In the genomic region with DNA sequence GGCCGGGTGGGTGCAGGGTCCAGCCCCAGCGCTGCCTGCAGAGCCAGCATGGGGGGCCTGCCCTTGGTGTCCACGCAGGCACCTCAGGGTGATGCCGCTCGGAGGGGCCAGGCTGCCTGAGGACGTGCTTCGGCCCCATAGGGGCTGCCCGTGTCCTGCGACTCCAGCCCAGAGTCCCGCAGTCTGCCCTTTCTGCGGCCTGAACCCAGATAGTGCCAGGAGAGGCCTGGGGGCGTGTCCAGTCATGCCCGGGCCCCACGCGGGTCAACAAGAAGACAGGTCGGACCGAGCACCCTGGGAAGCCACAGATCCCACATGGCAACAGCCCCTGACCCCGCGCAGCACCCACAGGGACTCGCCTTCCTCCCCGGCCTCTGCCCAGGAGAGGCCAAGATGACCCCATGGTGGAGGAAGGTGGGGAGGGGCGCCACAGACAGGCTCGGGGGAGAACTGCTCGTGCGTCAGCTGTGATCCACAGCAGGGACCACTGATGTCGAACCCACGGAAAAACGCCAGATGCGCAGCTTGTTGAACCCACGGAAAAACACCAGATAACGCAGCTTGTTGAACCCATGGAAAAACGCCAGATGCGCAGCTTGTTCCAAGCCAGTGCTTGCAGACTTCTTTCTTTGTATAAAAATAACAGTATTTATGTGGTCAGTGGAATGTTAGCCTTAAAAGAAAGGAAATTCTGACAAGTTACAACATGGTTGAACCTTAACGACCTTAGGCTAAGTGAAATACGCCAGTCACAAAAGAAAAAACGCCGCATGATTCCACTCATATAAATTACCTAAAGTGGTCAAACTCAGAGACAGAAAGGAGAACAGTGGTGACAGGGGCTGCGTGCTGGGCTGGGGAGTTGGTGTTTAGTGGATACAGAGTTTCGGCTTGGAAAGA, we compare ENCODE assay signal across 17 cellular contexts. TPM values are rescaled to one million over a fixed set of nuclear protein-coding genes. Genes with fewer than 3 reads are reported as not detected.
DNase-seq lines count a peak whose midpoint lies in the region; ATAC-seq, FAIRE-seq and TF ChIP-seq lines count a peak whose summit lies in the region.
"Had no signal": no experiment of that assay in that cellular context is flagged by ENCODE, and none has a peak within 500 bp of the region (broad histone marks: within the 10 kb centered on the region; RNA-seq: fewer than 3 reads in every experiment).

No MANE protein-coding gene starts in this region.

- H3K27ac ChIP-seq in IMR-90 (ENCODE audit: insufficient read depth, low read length) (no peak overlapping the region), H1 (ENCODE audit: low read depth, low read length) (no peak overlapping the region), temporal lobe (ENCODE audit: low read depth, low read length) (peak overlapping the region; percentile 57)
- H3K27ac ChIP-seq: neutrophil, skin epidermis had no signal

- H2AFZ ChIP-seq in IMR-90 (replicated peaks; ENCODE audit: low read length, poor library complexity) (no peak overlapping the region), H1 (ENCODE audit: low read length) (no peak overlapping the region)

- H3K4ac ChIP-seq in IMR-90 (ENCODE audit: low read depth, low read length) (no peak overlapping the region), H1 (replicated peaks; ENCODE audit: insufficient read length, low read depth, low read length) (no peak overlapping the region)

- H4K5ac ChIP-seq in IMR-90 (ENCODE audit: low read depth, low read length): no peak overlapping the region
- no peak overlapping the region for H4K5ac ChIP-seq in H1 (ENCODE audit: insufficient read length, low read depth, low read length)

- H3K79me1 ChIP-seq in IMR-90 (ENCODE audit: low read depth in 1 of 2, low read length in 2 of 2): peaks cover 13 to 82% of the 10 kb centered on the region in 2 experiments
- H3K79me1 ChIP-seq in H1 (ENCODE audit: low read depth, low read length): peaks cover 11% of the 10 kb centered on the region

- TF ChIP-seq POLR2A in IMR-90 (IDR thresholded peaks at IDR 0.05; ENCODE audit: low read depth, low read length) (no peak), H1 (IDR thresholded peaks at IDR 0.05; ENCODE audit: control extremely low read depth in 1 of 2, low read depth in 2 of 2, low read length in 2 of 2) (no peak)

- dilution Hi-C loops in IMR-90 (cut with HindIII; ENCODE audit: low sequenced_read_pairs, unreplicated experiment): no loop called here

- no peak overlapping the region for H3K56ac ChIP-seq in IMR-90 (ENCODE audit: extremely low read depth, insufficient read depth, low read length)
- no peak overlapping the region for H3K56ac ChIP-seq in H1 (replicated peaks; ENCODE audit: insufficient read length, low read depth, low read length)

- H3K14ac ChIP-seq in IMR-90 (replicated peaks; ENCODE audit: low read depth, low read length): no peak overlapping the region
- H3K14ac ChIP-seq in H1 (ENCODE audit: insufficient read length): no peak overlapping the region

- H2BK120ac ChIP-seq in IMR-90 (ENCODE audit: low read depth, low read length): no peak overlapping the region
- no peak overlapping the region for H2BK120ac ChIP-seq in H1 (replicated peaks; ENCODE audit: low read depth, low read length)

- H3K23me2 ChIP-seq in H1 (ENCODE audit: low read depth, low read length): no peaks in the 10 kb centered on the region

- H3K36me3 ChIP-seq in IMR-90 (ENCODE audit: control insufficient read depth, insufficient read depth, low read length) (no peaks in the 10 kb centered on the region; the same call in 1 of the 2 replicates), H1 (ENCODE audit: control insufficient read depth in 2 of 4, insufficient read depth in 4 of 4, low read length in 3 of 4) (no peaks in the 10 kb centered on the region)
- H3K36me3 ChIP-seq: neutrophil had no signal

- TF ChIP-seq CTCF in IMR-90 (conservative IDR thresholded peaks at IDR 0.05; ENCODE audit: low read depth, low read length) (no peak), H1 (IDR thresholded peaks at IDR 0.05; ENCODE audit: control extremely low read depth in 1 of 3, insufficient read depth in 1 of 3, low read depth in 1 of 3, low read length in 3 of 3) (no peak), nephron (IDR thresholded peaks at IDR 0.05; ENCODE audit: unreplicated experiment in 3 of 3) (no peak)

- H2BK20ac ChIP-seq in IMR-90 (ENCODE audit: low read depth, low read length): no peak overlapping the region
- no peak overlapping the region for H2BK20ac ChIP-seq in H1 (ENCODE audit: low read length)

- no peak overlapping the region for H3K23ac ChIP-seq in IMR-90 (ENCODE audit: low read depth, low read length)
- no peak overlapping the region for H3K23ac ChIP-seq in H1 (ENCODE audit: insufficient read length)

- no peak for TF ChIP-seq EP300 in H1 (IDR thresholded peaks at IDR 0.05; ENCODE audit: borderline replicate concordance in 1 of 2, low read depth in 2 of 2, low read length in 2 of 2)

- DNase-seq in IMR-90 (no peak), H1 (ENCODE audit: low read depth in 1 of 2, low spot score in 2 of 2) (no peak), left lobe of liver (ENCODE audit: low spot score) (no peak), dermis blood vessel endothelial cell (no peak)
- no peak for DNase-seq in activated CD4-positive, alpha-beta memory T cell treated with anti-CD3 and anti-CD28 coated beads for 36 hours
- DNase-seq in stimulated activated CD4-positive, alpha-beta T cell treated with anti-CD3 and anti-CD28 coated beads, Interleukin-12 subunit alpha, Interleukin-12 subunit beta, amount 100 ng/mL, for 4 hours: no peak
- DNase-seq: activated CD4-positive, alpha-beta memory T cell treated with anti-CD3 and anti-CD28 coated beads, Interleukin-2, amount 10 ng/mL, durations not matched to agents 7 days and 5 days; AML-193; amniotic stem cell; NCI-H1092; NCI-H69 had no signal

- H4K91ac ChIP-seq in IMR-90 (ENCODE audit: insufficient read depth, low read depth, low read length) (no peak overlapping the region), H1 (replicated peaks; ENCODE audit: insufficient read length, low read length) (peak overlapping the region; percentile 31)

- H3K9ac ChIP-seq in IMR-90 (ENCODE audit: low read depth, low read length) (no peak overlapping the region), H1 (replicated peaks in 1 of 4; ENCODE audit: extremely low read depth in 1 of 4, low read depth in 3 of 4, low read length in 3 of 4) (no peak overlapping the region)

- H3K4me3 ChIP-seq in IMR-90 (ENCODE audit: insufficient read depth, low read depth, low read length): no peak overlapping the region
- H3K4me3 ChIP-seq in H1 (ENCODE audit: extremely low read depth in 1 of 4, insufficient read depth in 2 of 4, low read depth in 3 of 4, low read length in 4 of 4): no peak overlapping the region
- H3K4me3 ChIP-seq: skin epidermis had no signal

- H3K18ac ChIP-seq in IMR-90 (ENCODE audit: low read depth, low read length) (no peak overlapping the region), H1 (ENCODE audit: extremely low read depth, low read length) (no peak overlapping the region)

- peaks cover 15% of the 10 kb centered on the region; the same call in 1 of the 2 replicates for H3K9me1 ChIP-seq in IMR-90 (ENCODE audit: insufficient read depth, low read length)

- H2AK9ac ChIP-seq in IMR-90 (replicated peaks; ENCODE audit: low read depth, low read length, poor library complexity): peak overlapping the region; percentile 37

- no peak for FAIRE-seq in H1 (lab: Jason Lieb, UNC)

- no peak for TF ChIP-seq RAD21 in IMR-90 (IDR thresholded peaks at IDR 0.05; ENCODE audit: low read length)
- peak in 1 of 2 experiments; percentile 5; a peak in 1 of 4 replicates for TF ChIP-seq RAD21 in H1 (IDR thresholded peaks at IDR 0.05 in 1 of 2, conservative IDR thresholded peaks at IDR 0.05 in 1 of 2; ENCODE audit: low read depth in 2 of 2, low read length in 2 of 2)

- peaks cover 48% of the 10 kb centered on the region for H3K4me1 Mint-ChIP-seq in nephron
- H3K4me1 Mint-ChIP-seq in activated CD4-positive, alpha-beta memory T cell treated with anti-CD3 and anti-CD28 coated beads for 36 hours (ENCODE audit: low read depth): peaks cover 13% of the 10 kb centered on the region

- CTCF ChIA-PET in IMR-90 (lab: Yijun Ruan, JAX) (no interaction called here), H1 (lab: Charles Lee; ENCODE audit: partially characterized antibody) (interaction anchor here (0.7 kb wide), 1 partner anchor 132 kb away, joined by 3 read pairs; no protein-coding TSS in a partner anchor)
- CTCF ChIA-PET in activated CD4-positive, alpha-beta memory T cell treated with anti-CD3 and anti-CD28 coated beads for 36 hours (lab: Charles Lee): no interaction called here

- no peak overlapping the region for H2AK5ac ChIP-seq in IMR-90 (ENCODE audit: low read depth, low read length)
- no peak overlapping the region for H2AK5ac ChIP-seq in H1 (ENCODE audit: low read depth, low read length)

- peaks cover 90% of the 10 kb centered on the region for H4K20me1 ChIP-seq in IMR-90 (ENCODE audit: insufficient read depth, low read length)
- H4K20me1 ChIP-seq in H1 (replicated peaks in 1 of 2; ENCODE audit: control insufficient read depth in 1 of 2, insufficient read depth in 2 of 2, low read length in 2 of 2): peaks cover 36 to 52% of the 10 kb centered on the region in 2 experiments

- H3K9me3 ChIP-seq in IMR-90 (ENCODE audit: control insufficient read depth, insufficient read depth, low read length) (no peaks in the 10 kb centered on the region), H1 (ENCODE audit: insufficient read depth in 2 of 2, low read depth in 1 of 2, low read length in 1 of 2) (no peaks in the 10 kb centered on the region; a peak in 1 of 4 replicates)
- H3K9me3 ChIP-seq: neutrophil had no signal

- H2BK5ac ChIP-seq in IMR-90 (ENCODE audit: low read depth, low read length, poor library complexity, severe bottlenecking) (no peak overlapping the region), H1 (ENCODE audit: low read depth, low read length) (peak overlapping the region; percentile 9; the same call in 1 of the 2 replicates)

- ATAC-seq in IMR-90 (ENCODE audit: low read depth): no peak
- no peak for ATAC-seq in left lobe of liver
- ATAC-seq: activated T-helper 17 cell treated with anti-CD3 and anti-CD28 coated beads, Interleukin-2, amount 50 U/mL, for 72 hours; stimulated activated memory B cell treated with anti-CD40 and anti-IgM and Interleukin-4, amounts not matched to agents 10 μg/mL and 1 μg/mL and 100 μg/mL, for 72 hours had no signal

- H3K27me3 Mint-ChIP-seq in nephron (ENCODE audit: low read depth): no peaks in the 10 kb centered on the region
- peaks cover 3% of the 10 kb centered on the region for H3K27me3 Mint-ChIP-seq in activated CD4-positive, alpha-beta memory T cell treated with anti-CD3 and anti-CD28 coated beads for 36 hours
- H3K27me3 Mint-ChIP-seq: activated CD4-positive, alpha-beta memory T cell treated with anti-CD3 and anti-CD28 coated beads, Interleukin-2, amount 10 ng/mL, durations not matched to agents 7 days and 5 days; activated T-helper 17 cell treated with anti-CD3 and anti-CD28 coated beads, Interleukin-2, amount 50 U/mL, for 72 hours; stimulated activated memory B cell treated with anti-CD40 and anti-IgM and Interleukin-4, amounts not matched to agents 10 μg/mL and 1 μg/mL and 100 μg/mL, for 72 hours had no signal

- no peak overlapping the region for H3K4me2 ChIP-seq in IMR-90 (ENCODE audit: low read depth, low read length)
- no peak overlapping the region for H3K4me2 ChIP-seq in H1 (ENCODE audit: insufficient read depth in 1 of 2, low read depth in 2 of 2, low read length in 2 of 2)

- H3K27me3 ChIP-seq in IMR-90 (ENCODE audit: control insufficient read depth, insufficient read depth, low read length) (no peaks in the 10 kb centered on the region), H1 (replicated peaks in 1 of 4; ENCODE audit: control insufficient read depth in 3 of 4, extremely low read depth in 1 of 4, insufficient read depth in 3 of 4, low read length in 3 of 4) (peaks cover 8 to 46% (median 24%) of the 10 kb centered on the region in 4 experiments)
- H3K27me3 ChIP-seq: neutrophil had no signal

- POLR2A ChIA-PET in IMR-90 (lab: Charles Lee; ENCODE audit: unreplicated experiment) (no interaction called here), H1 (lab: Charles Lee; ENCODE audit: partially characterized antibody) (interaction anchor here (0.6 kb wide), 1 partner anchor 15 kb away, joined by 3 read pairs; no protein-coding TSS in a partner anchor)
- POLR2A ChIA-PET in activated CD4-positive, alpha-beta memory T cell treated with anti-CD3 and anti-CD28 coated beads for 36 hours (lab: Charles Lee): no interaction called here

- H3K4me1 ChIP-seq in IMR-90 (ENCODE audit: control insufficient read depth, insufficient read depth, low read length) (peaks cover 22% of the 10 kb centered on the region), H1 (replicated peaks in 1 of 4; ENCODE audit: control insufficient read depth in 3 of 4, insufficient read depth in 4 of 4, low read length in 3 of 4) (peaks cover 3 to 14% (median 6%) of the 10 kb centered on the region in 4 experiments; a peak in 6 of 7 replicates)

- H2BK15ac ChIP-seq in IMR-90 (ENCODE audit: low read depth, low read length) (no peak overlapping the region), H1 (ENCODE audit: low read length) (no peak overlapping the region)

- intact Hi-C loops in IMR-90 (cut with micrococcal nuclease): no loop called here
- intact Hi-C loops in activated CD4-positive, alpha-beta memory T cell treated with anti-CD3 and anti-CD28 coated beads for 36 hours (cut with micrococcal nuclease): no loop called here

- H3K36me3 Mint-ChIP-seq in nephron (ENCODE audit: low read depth): no peaks in the 10 kb centered on the region
- no peaks in the 10 kb centered on the region for H3K36me3 Mint-ChIP-seq in activated CD4-positive, alpha-beta memory T cell treated with anti-CD3 and anti-CD28 coated beads for 36 hours

- in situ Hi-C loops in IMR-90 (cut with MboI; ENCODE audit: low sequenced_read_pairs): no loop called here

- H4K8ac ChIP-seq in IMR-90 (ENCODE audit: low read depth in 2 of 2, low read length in 2 of 2): no peak overlapping the region
- H4K8ac ChIP-seq in H1 (ENCODE audit: extremely low read depth, insufficient read depth, low read length): no peak overlapping the region

- H3K27ac Mint-ChIP-seq in nephron: peak overlapping the region; percentile 54 to 90 (median 72)
- no peak overlapping the region for H3K27ac Mint-ChIP-seq in activated CD4-positive, alpha-beta memory T cell treated with anti-CD3 and anti-CD28 coated beads for 36 hours
- H3K27ac Mint-ChIP-seq: activated CD4-positive, alpha-beta memory T cell treated with anti-CD3 and anti-CD28 coated beads, Interleukin-2, amount 10 ng/mL, durations not matched to agents 7 days and 5 days; activated T-helper 17 cell treated with anti-CD3 and anti-CD28 coated beads, Interleukin-2, amount 50 U/mL, for 72 hours; stimulated activated memory B cell treated with anti-CD40 and anti-IgM and Interleukin-4, amounts not matched to agents 10 μg/mL and 1 μg/mL and 100 μg/mL, for 72 hours had no signal

- WGBS in IMR-90 (ENCODE audit: extremely low coverage in 2 of 2, insufficient read length in 1 of 2), 2 experiments: 87% methylated on average over 26 of the region's 39 CpGs; no CpG with 5 or more reads in 1 of the 2 experiments
- whole genome bisulfite sequencing in H1 (ENCODE audit: extremely low coverage in 1 of 2, insufficient coverage in 1 of 2, insufficient read length in 1 of 2, insufficient replicate concordance in 2 of 2, low coverage in 1 of 2, low lambda C conversion rate in 2 of 2, missing lambda C conversion rate in 1 of 2), 2 experiments: 92% methylated on average over 39 of the region's 39 CpGs; no CpG with 5 or more reads in 1 of the 2 experiments

- no peak overlapping the region for H3K4me3 Mint-ChIP-seq in nephron
- no peak overlapping the region for H3K4me3 Mint-ChIP-seq in activated CD4-positive, alpha-beta memory T cell treated with anti-CD3 and anti-CD28 coated beads for 36 hours
- H3K4me3 Mint-ChIP-seq: activated CD4-positive, alpha-beta memory T cell treated with anti-CD3 and anti-CD28 coated beads, Interleukin-2, amount 10 ng/mL, durations not matched to agents 7 days and 5 days; activated T-helper 17 cell treated with anti-CD3 and anti-CD28 coated beads, Interleukin-2, amount 50 U/mL, for 72 hours; stimulated activated memory B cell treated with anti-CD40 and anti-IgM and Interleukin-4, amounts not matched to agents 10 μg/mL and 1 μg/mL and 100 μg/mL, for 72 hours had no signal

- H3K79me2 ChIP-seq in H1 (ENCODE audit: control insufficient read depth in 1 of 2, insufficient read depth in 2 of 2, low read length in 2 of 2): peaks cover 0 to 17% of the 10 kb centered on the region in 2 experiments; a peak in 2 of 4 replicates

- no TSS peak for BruUV-seq in IMR-90 (replicated peaks; lab: Mats Ljungman, UMichigan)

- H3K9me3 Mint-ChIP-seq in nephron: no peaks in the 10 kb centered on the region
- H3K9me3 Mint-ChIP-seq in activated CD4-positive, alpha-beta memory T cell treated with anti-CD3 and anti-CD28 coated beads for 36 hours: no peaks in the 10 kb centered on the region
- H3K9me3 Mint-ChIP-seq: activated CD4-positive, alpha-beta memory T cell treated with anti-CD3 and anti-CD28 coated beads, Interleukin-2, amount 10 ng/mL, durations not matched to agents 7 days and 5 days; activated T-helper 17 cell treated with anti-CD3 and anti-CD28 coated beads, Interleukin-2, amount 50 U/mL, for 72 hours; stimulated activated memory B cell treated with anti-CD40 and anti-IgM and Interleukin-4, amounts not matched to agents 10 μg/mL and 1 μg/mL and 100 μg/mL, for 72 hours had no signal

- H2BK12ac ChIP-seq in H1 (ENCODE audit: low read depth, low read length): no peak overlapping the region

RNA-seq across cellular contexts. Expression of a gene that starts 28.5 kb away (rescaled TPM):
- total RNA-seq in IMR-90 (2012; rRNA removed) (144 and 163 TPM in 2 replicates), temporal lobe (48.7 TPM), left lobe of liver (46.0 TPM), dermis blood vessel endothelial cell (53.9 and 178 TPM in 2 replicates)
- polyA plus RNA-seq in IMR-90 (2012; rRNA removed) (51.4 and 58.4 TPM in 2 replicates), H1 (2011; rRNA removed) (38.6 and 49.8 TPM in 2 replicates)
- 57.6 and 73.1 TPM in 2 replicates for polyA plus RNA-seq in IMR-90 (2012; cell fraction: cytosol; rRNA removed)
- polyA plus RNA-seq in IMR-90 (2012; cell fraction: nucleus; rRNA removed; ENCODE audit: low replicate concordance): 66.3 and 101 TPM in 2 replicates
- total RNA-seq in H1 (2021; fragmentation: NEBNext Ultra II Directional; extraction: Animal tissue kit (Norgen Biotek cat#: 25700)): 81.7 and 82.2 TPM in 2 replicates
- polyA plus RNA-seq in H1 (2011; cell fraction: cytosol; rRNA removed): 39.1 TPM
- 51.3 TPM for polyA plus RNA-seq in H1 (2011; cell fraction: nucleus; rRNA removed)
- polyA plus RNA-seq in H1 (2012, experiment 1 of 2): 38.5 to 52.3 TPM (median 48.5 TPM) in 4 replicates
- polyA plus RNA-seq in H1 (2012, experiment 2 of 2): 22.2 TPM
- 31.3 TPM for polyA plus RNA-seq in H1 (2013, experiment 1 of 2)
- 28.0 TPM for polyA plus RNA-seq in H1 (2013, experiment 2 of 2)
- 92.3 and 92.5 TPM in 2 replicates for polyA minus RNA-seq in H1 (2011; rRNA and poly(A)+ RNA removed)
- polyA minus RNA-seq in H1 (2011; cell fraction: cytosol; rRNA and poly(A)+ RNA removed): 21.3 TPM
- polyA minus RNA-seq in H1 (2011; cell fraction: nucleus; rRNA and poly(A)+ RNA removed): 34.5 TPM
- 10 to 100 TPM; 55.8 to 57.3 TPM for total RNA-seq in activated CD4-positive, alpha-beta memory T cell treated with anti-CD3 and anti-CD28 coated beads for 36 hours
